ENCODE assay signal across 18 cellular contexts in the genomic region with DNA sequence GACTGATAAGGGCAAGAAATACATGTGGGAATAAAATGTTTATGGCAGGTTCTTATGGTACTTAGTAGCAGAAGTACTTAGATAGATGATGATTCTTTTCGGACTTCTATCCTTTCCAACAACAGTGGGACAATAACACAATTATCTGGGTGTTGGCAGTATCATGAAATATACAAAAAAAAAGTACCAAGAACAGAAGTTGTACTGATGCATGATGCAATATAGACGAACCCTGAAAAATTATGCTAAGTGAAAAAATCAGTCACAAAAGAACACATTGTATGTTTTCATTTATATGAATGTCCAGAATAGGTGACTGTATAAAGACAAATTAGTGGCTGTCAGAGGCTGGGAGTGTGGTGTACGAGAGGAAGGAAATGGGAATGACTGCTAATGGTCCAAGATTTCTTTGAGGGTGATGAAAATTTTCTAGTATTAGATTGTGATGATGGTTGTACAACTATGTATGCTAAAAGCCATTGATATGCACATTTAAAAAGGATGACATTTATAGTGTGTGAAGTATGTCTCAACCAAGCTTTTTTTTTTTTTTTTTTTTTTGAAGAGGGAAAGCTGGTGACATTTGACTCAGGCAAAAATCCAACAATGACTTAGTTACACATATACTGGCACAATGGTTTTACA. TPM values are rescaled to one million over a fixed set of nuclear protein-coding genes. Genes with fewer than 3 reads are reported as not detected.
DNase-seq lines count a peak whose midpoint lies in the region; ATAC-seq, FAIRE-seq and TF ChIP-seq lines count a peak whose summit lies in the region.
"Had no signal": no experiment of that assay in that cellular context is flagged by ENCODE, and none has a peak within 500 bp of the region (broad histone marks: within the 10 kb centered on the region; RNA-seq: fewer than 3 reads in every experiment).

No MANE protein-coding gene starts in this region.

- H3K27ac ChIP-seq in HepG2 (ENCODE audit: extremely low read length, insufficient read depth, low read length) (no peak overlapping the region), right lobe of liver (no peak overlapping the region), PC-9 (peak overlapping the region; percentile 6; the same call in 1 of the 2 replicates), upper lobe of left lung (no peak overlapping the region)
- H3K27ac ChIP-seq: transverse colon had no signal

- no peak for TF ChIP-seq RAD21 in HepG2 (CRISPR knock-in tag; IDR thresholded peaks at IDR 0.05)

- POLR2A ChIA-PET in HepG2 (lab: Yijun Ruan, JAX) (no interaction called here), PC-9 (lab: Charles Lee; ENCODE audit: unreplicated experiment) (no interaction called here)

- H3K4me1 Mint-ChIP-seq in immature natural killer cell (peaks cover 17 to 26% of the 10 kb centered on the region in 2 donors), type B pancreatic cell (ENCODE audit: unreplicated experiment) (no peaks in the 10 kb centered on the region)

- no peak for TF ChIP-seq POLR2A in HepG2 (IDR thresholded peaks at IDR 0.05; ENCODE audit: insufficient read depth in 1 of 2, low read depth in 2 of 2, low read length in 2 of 2)
- TF ChIP-seq POLR2A in right lobe of liver (IDR thresholded peaks at IDR 0.05) = no peak
- no peak for TF ChIP-seq POLR2A in upper lobe of left lung (IDR thresholded peaks at IDR 0.05)

- peaks cover 36% of the 10 kb centered on the region for H4K20me1 ChIP-seq in HepG2 (ENCODE audit: insufficient read depth, low read length)
- H4K20me1 ChIP-seq in PC-9 (ENCODE audit: insufficient read depth) = peaks cover 35% of the 10 kb centered on the region

- no peak overlapping the region for H3K9ac ChIP-seq in HepG2 (ENCODE audit: insufficient read depth, low read depth, low read length)

- H3K4me3 ChIP-seq in HepG2 (replicated peaks in 1 of 3; ENCODE audit: insufficient read depth in 1 of 3, low read depth in 2 of 3, low read length in 3 of 3) (no peak overlapping the region), right lobe of liver (no peak overlapping the region), PC-9 (no peak overlapping the region), upper lobe of left lung (no peak overlapping the region)
- H3K4me3 ChIP-seq: transverse colon had no signal

- H3K4me3 Mint-ChIP-seq in immature natural killer cell = no peak overlapping the region
- no peak overlapping the region for H3K4me3 Mint-ChIP-seq in type B pancreatic cell
- H3K4me3 Mint-ChIP-seq: activated CD4-positive, alpha-beta T cell treated with anti-CD3 and anti-CD28 coated beads, Interleukin-2, amount 10 ng/mL, durations not matched to agents 7 days and 5 days; activated T-helper 1 cell treated with anti-CD3 and anti-CD28 coated beads, Interleukin-12 subunit alpha, Interleukin-12 subunit beta, Interleukin-2, Interleukin-4 antibody, amounts not matched to agents 30 ng/mL and 10 ng/mL and 1 ng/mL, durations not matched to agents 14 hours and 24 hours and 36 hours; stimulated activated memory B cell treated with anti-CD40 and anti-IgM and Interleukin-4, amounts not matched to agents 10 μg/mL and 1 μg/mL and 100 μg/mL, for 72 hours had no signal

- no peak for DNase-seq in HepG2 (ENCODE audit: low spot score)
- no peak for DNase-seq in right lobe of liver
- DNase-seq in PC-9 = no peak
- DNase-seq in immature natural killer cell = no peak
- DNase-seq in type B pancreatic cell (ENCODE audit: extremely low spot score, unreplicated experiment) = no peak
- DNase-seq in upper lobe of left lung = no peak
- DNase-seq in activated CD8-positive, alpha-beta memory T cell treated with anti-CD3 and anti-CD28 coated beads, Interleukin-2, amount 50 U/mL, for 4 hours = no peak
- DNase-seq: activated CD4-positive, alpha-beta T cell treated with anti-CD3 and anti-CD28 coated beads, Interleukin-2, amount 10 ng/mL, durations not matched to agents 7 days and 5 days; amniotic stem cell; cerebellar nuclear complex; GOT3; NCI-H526; SHP77; transverse colon had no signal

- H3K9me3 ChIP-seq in HepG2 (ENCODE audit: low read length) (no peaks in the 10 kb centered on the region), right lobe of liver (no peaks in the 10 kb centered on the region), PC-9 (ENCODE audit: insufficient read depth, low read depth) (no peaks in the 10 kb centered on the region), upper lobe of left lung (no peaks in the 10 kb centered on the region)
- H3K9me3 ChIP-seq: transverse colon had no signal

- CTCF ChIA-PET in HepG2 (lab: Yijun Ruan, JAX; ENCODE audit: low intra/inter-chr PET ratio, low total read pairs) = no interaction called here
- CTCF ChIA-PET in PC-9 (lab: Charles Lee) = interaction anchor here (0.6 kb wide), 1 partner anchor 451 kb away, joined by 7 read pairs; no protein-coding TSS in a partner anchor

- H3K27me3 ChIP-seq in HepG2 (ENCODE audit: control insufficient read depth in 1 of 2, insufficient read depth in 2 of 2, low read length in 2 of 2) = no peaks in the 10 kb centered on the region
- no peaks in the 10 kb centered on the region for H3K27me3 ChIP-seq in right lobe of liver
- H3K27me3 ChIP-seq in PC-9 (ENCODE audit: insufficient read depth, low read depth) = no peaks in the 10 kb centered on the region
- no peaks in the 10 kb centered on the region for H3K27me3 ChIP-seq in upper lobe of left lung
- H3K27me3 ChIP-seq: transverse colon had no signal

- H3K4me2 ChIP-seq in HepG2 (ENCODE audit: low read depth, low read length) (no peak overlapping the region), PC-9 (no peak overlapping the region)

- WGBS in HepG2 (ENCODE audit: low lambda C conversion rate) = 95% methylated on average over 3 of the region's 3 CpGs
- WGBS in right lobe of liver (ENCODE audit: insufficient coverage, low coverage, low lambda C conversion rate, missing lambda C conversion rate) = 76% methylated on average over 3 of the region's 3 CpGs
- 71 to 74% methylated on average over 3 of the region's 3 CpGs for WGBS in upper lobe of left lung, 2 donors

- peaks cover 6 to 82% of the 10 kb centered on the region in 2 experiments for H3K36me3 ChIP-seq in HepG2 (replicated peaks in 1 of 2; ENCODE audit: control insufficient read depth in 1 of 2, insufficient read depth in 2 of 2, low read length in 2 of 2)
- H3K36me3 ChIP-seq in right lobe of liver = peaks cover 6 to 76% (median 33%) of the 10 kb centered on the region in 4 donors
- peaks cover 51% of the 10 kb centered on the region for H3K36me3 ChIP-seq in PC-9 (ENCODE audit: low read depth)
- peaks cover 16 to 94% (median 36%) of the 10 kb centered on the region in 4 donors for H3K36me3 ChIP-seq in upper lobe of left lung

- TF ChIP-seq CTCF in HepG2 (CRISPR knock-in tag; IDR thresholded peaks at IDR 0.05) (no peak), right lobe of liver (IDR thresholded peaks at IDR 0.05) (no peak), PC-9 (conservative IDR thresholded peaks at IDR 0.05) (no peak), type B pancreatic cell (conservative IDR thresholded peaks at IDR 0.05) (no peak), upper lobe of left lung (IDR thresholded peaks at IDR 0.05) (no peak)

- no peaks in the 10 kb centered on the region for H3K9me3 Mint-ChIP-seq in immature natural killer cell
- H3K9me3 Mint-ChIP-seq in type B pancreatic cell = no peaks in the 10 kb centered on the region
- H3K9me3 Mint-ChIP-seq: activated CD4-positive, alpha-beta T cell treated with anti-CD3 and anti-CD28 coated beads, Interleukin-2, amount 10 ng/mL, durations not matched to agents 7 days and 5 days; activated T-helper 1 cell treated with anti-CD3 and anti-CD28 coated beads, Interleukin-12 subunit alpha, Interleukin-12 subunit beta, Interleukin-2, Interleukin-4 antibody, amounts not matched to agents 30 ng/mL and 10 ng/mL and 1 ng/mL, durations not matched to agents 14 hours and 24 hours and 36 hours; stimulated activated memory B cell treated with anti-CD40 and anti-IgM and Interleukin-4, amounts not matched to agents 10 μg/mL and 1 μg/mL and 100 μg/mL, for 72 hours had no signal

- TF ChIP-seq EP300 in HepG2 (IDR thresholded peaks at IDR 0.05; ENCODE audit: low read depth in 2 of 2, low read length in 2 of 2) = no peak
- TF ChIP-seq EP300 in HepG2 (CRISPR knock-in tag; IDR thresholded peaks at IDR 0.05; ENCODE audit: borderline replicate concordance) = no peak
- no peak for TF ChIP-seq EP300 in upper lobe of left lung (IDR thresholded peaks at IDR 0.05)

- H3K27ac Mint-ChIP-seq in immature natural killer cell = peak overlapping the region; percentile 25 to 79 (median 64)
- peak overlapping the region; percentile 67 for H3K27ac Mint-ChIP-seq in type B pancreatic cell
- H3K27ac Mint-ChIP-seq: activated T-helper 1 cell treated with anti-CD3 and anti-CD28 coated beads, Interleukin-12 subunit alpha, Interleukin-12 subunit beta, Interleukin-2, Interleukin-4 antibody, amounts not matched to agents 30 ng/mL and 10 ng/mL and 1 ng/mL, durations not matched to agents 14 hours and 24 hours and 36 hours had no signal

- H3F3A ChIP-seq in PC-9 (ENCODE audit: insufficient read depth, low read depth) = peaks cover 62% of the 10 kb centered on the region

- H3K79me2 ChIP-seq in HepG2 (ENCODE audit: insufficient read depth, low read length) (peaks cover 52% of the 10 kb centered on the region), PC-9 (ENCODE audit: low read depth) (peaks cover 64% of the 10 kb centered on the region)

- H3K9me2 ChIP-seq in PC-9 (ENCODE audit: insufficient read depth) = no peaks in the 10 kb centered on the region

- peaks cover 5 to 25% (median 17%) of the 10 kb centered on the region in 3 donors for H3K36me3 Mint-ChIP-seq in immature natural killer cell
- peaks cover 27% of the 10 kb centered on the region for H3K36me3 Mint-ChIP-seq in type B pancreatic cell

- intact Hi-C loops in HepG2 (cut with micrococcal nuclease; ENCODE audit: unreplicated experiment) (no loop called here), right lobe of liver (cut with DNase I) (no loop called here), PC-9 (cut with micrococcal nuclease; ENCODE audit: unreplicated experiment) (no loop called here)

- FAIRE-seq in HepG2 (lab: Jason Lieb, UNC) = no peak
- FAIRE-seq: HTR-8/SVneo had no signal

- H3K27me3 Mint-ChIP-seq in immature natural killer cell (ENCODE audit: low read depth in 3 of 3) (peaks cover 0 to 2% (median 0%) of the 10 kb centered on the region in 3 donors), type B pancreatic cell (no peaks in the 10 kb centered on the region)
- H3K27me3 Mint-ChIP-seq: activated CD4-positive, alpha-beta T cell treated with anti-CD3 and anti-CD28 coated beads, Interleukin-2, amount 10 ng/mL, durations not matched to agents 7 days and 5 days; stimulated activated memory B cell treated with anti-CD40 and anti-IgM and Interleukin-4, amounts not matched to agents 10 μg/mL and 1 μg/mL and 100 μg/mL, for 72 hours had no signal

- in situ Hi-C loops in HepG2 (cut with HindIII; ENCODE audit: extremely low pct_ligation_motif_present, low pct_unique_long_range_greater_than_20kb) = no loop called here

- BruUV-seq in HepG2 (replicated peaks; lab: Mats Ljungman, UMichigan) (no TSS peak), PC-9 (replicated peaks; lab: Mats Ljungman, UMichigan) (no TSS peak)

- no peak overlapping the region for H2AFZ ChIP-seq in HepG2 (ENCODE audit: low read length)
- H2AFZ ChIP-seq in PC-9 = no peak overlapping the region

- ATAC-seq in HepG2 (no peak), right lobe of liver (no peak), upper lobe of left lung (ENCODE audit: low FRiP score in 2 of 2) (no peak)
- ATAC-seq: sciatic nerve; stimulated activated memory B cell treated with anti-CD40 and anti-IgM and Interleukin-4, amounts not matched to agents 10 μg/mL and 1 μg/mL and 100 μg/mL, for 72 hours had no signal

- H3K4me1 ChIP-seq in HepG2 (ENCODE audit: insufficient read depth, low read length) (peaks cover 6% of the 10 kb centered on the region; the same call in 1 of the 2 replicates), right lobe of liver (no peaks in the 10 kb centered on the region), PC-9 (replicated peaks; ENCODE audit: insufficient read depth) (no peaks in the 10 kb centered on the region), upper lobe of left lung (peaks cover 0 to 5% (median 2%) of the 10 kb centered on the region in 4 donors)

RNA-seq across cellular contexts. Expression of a gene that starts 20.0 kb away (rescaled TPM):
- total RNA-seq in HepG2 (2016; rRNA removed; fragmentation: Illumina TruSeq; extraction: Trizol) (17.8 and 20.6 TPM in 2 replicates), right lobe of liver (10 to 100 TPM; 12.1 to 20.7 (median 14.9) TPM), PC-9 (2021) (14.3 and 16.6 TPM in 2 replicates), type B pancreatic cell (ENCODE audit: low replicate concordance) (20.4 and 23.7 TPM in 2 replicates), upper lobe of left lung (10 to 100 TPM in 5 of 6 donors, 1 to 10 TPM in 1; 9.0 to 32.2 (median 17.0) TPM)
- total RNA-seq in HepG2 (2016; cell fraction: cytosol; rRNA removed; fragmentation: Illumina TruSeq; extraction: Trizol; ENCODE audit: low read depth) = 0.91 and 0.97 TPM in 2 replicates
- total RNA-seq in HepG2 (2016; cell fraction: insoluble cytoplasmic fraction; rRNA removed; fragmentation: Illumina TruSeq; extraction: Trizol) = 17.9 and 18.3 TPM in 2 replicates
- 4.3 and 5.0 TPM in 2 replicates for total RNA-seq in HepG2 (2016; cell fraction: membrane; rRNA removed; fragmentation: Illumina TruSeq; extraction: Trizol)
- total RNA-seq in HepG2 (2016; cell fraction: nucleus; rRNA removed; fragmentation: Illumina TruSeq; extraction: Trizol) = 11.8 and 13.0 TPM in 2 replicates
- polyA plus RNA-seq in HepG2 (2011; rRNA removed) (8.8 and 9.0 TPM in 2 replicates), immature natural killer cell (10 to 100 TPM in 2 of 3 donors, 1 to 10 TPM in 1; 7.4 to 21.3 (median 15.3) TPM)
- polyA plus RNA-seq in HepG2 (2011; cell fraction: cytosol; rRNA removed) = 7.3 and 8.3 TPM in 2 replicates
- polyA plus RNA-seq in HepG2 (2011; cell fraction: nucleus; rRNA removed) = 6.4 and 6.7 TPM in 2 replicates
- 5.6 and 6.2 TPM in 2 replicates for polyA plus RNA-seq in HepG2 (2012)
- polyA plus RNA-seq in HepG2 (2016; cell fraction: cytosol; fragmentation: Illumina TruSeq; extraction: Trizol; ENCODE audit: low read depth) = 0.32 and 0.44 TPM in 2 replicates
- 18.3 and 18.8 TPM in 2 replicates for polyA plus RNA-seq in HepG2 (2016; cell fraction: insoluble cytoplasmic fraction; fragmentation: Illumina TruSeq; extraction: Trizol; ENCODE audit: low read depth)
- 1.3 and 1.7 TPM in 2 replicates for polyA plus RNA-seq in HepG2 (2016; cell fraction: membrane; fragmentation: Illumina TruSeq; extraction: Trizol; ENCODE audit: low read depth)
- 11.3 and 12.4 TPM in 2 replicates for polyA plus RNA-seq in HepG2 (2016; cell fraction: nucleus; fragmentation: Illumina TruSeq; extraction: Trizol; ENCODE audit: insufficient read depth, low read depth)
- polyA minus RNA-seq in HepG2 (2011; rRNA and poly(A)+ RNA removed; ENCODE audit: low replicate concordance) = 45.3 and 71.3 TPM in 2 replicates
- 16.4 and 19.3 TPM in 2 replicates for polyA minus RNA-seq in HepG2 (2011; cell fraction: cytosol; rRNA and poly(A)+ RNA removed)
- 17.0 and 17.3 TPM in 2 replicates for polyA minus RNA-seq in HepG2 (2011; cell fraction: nucleus; rRNA and poly(A)+ RNA removed)

RNA-seq across cellular contexts. Expression of a gene that starts 21.1 kb away (rescaled TPM):
- total RNA-seq in HepG2 (2016; rRNA removed; fragmentation: Illumina TruSeq; extraction: Trizol) = 184 and 247 TPM in 2 replicates
- 21.0 and 22.5 TPM in 2 replicates for total RNA-seq in HepG2 (2016; cell fraction: cytosol; rRNA removed; fragmentation: Illumina TruSeq; extraction: Trizol; ENCODE audit: low read depth)
- total RNA-seq in HepG2 (2016; cell fraction: insoluble cytoplasmic fraction; rRNA removed; fragmentation: Illumina TruSeq; extraction: Trizol) = 181 and 262 TPM in 2 replicates
- 59.6 and 61.1 TPM in 2 replicates for total RNA-seq in HepG2 (2016; cell fraction: membrane; rRNA removed; fragmentation: Illumina TruSeq; extraction: Trizol)
- total RNA-seq in HepG2 (2016; cell fraction: nucleus; rRNA removed; fragmentation: Illumina TruSeq; extraction: Trizol) = 130 and 149 TPM in 2 replicates
- polyA plus RNA-seq in HepG2 (2011; rRNA removed) = 195 and 250 TPM in 2 replicates
- polyA plus RNA-seq in HepG2 (2011; cell fraction: cytosol; rRNA removed) = 148 and 191 TPM in 2 replicates
- polyA plus RNA-seq in HepG2 (2011; cell fraction: nucleus; rRNA removed) = 76.8 and 76.9 TPM in 2 replicates
- polyA plus RNA-seq in HepG2 (2012) = 183 and 200 TPM in 2 replicates
- 26.5 and 28.6 TPM in 2 replicates for polyA plus RNA-seq in HepG2 (2016; cell fraction: cytosol; fragmentation: Illumina TruSeq; extraction: Trizol; ENCODE audit: low read depth)
- 437 and 475 TPM in 2 replicates for polyA plus RNA-seq in HepG2 (2016; cell fraction: insoluble cytoplasmic fraction; fragmentation: Illumina TruSeq; extraction: Trizol; ENCODE audit: low read depth)
- 70.5 and 72.4 TPM in 2 replicates for polyA plus RNA-seq in HepG2 (2016; cell fraction: membrane; fragmentation: Illumina TruSeq; extraction: Trizol; ENCODE audit: low read depth)
- 252 and 254 TPM in 2 replicates for polyA plus RNA-seq in HepG2 (2016; cell fraction: nucleus; fragmentation: Illumina TruSeq; extraction: Trizol; ENCODE audit: insufficient read depth, low read depth)
- 505 and 607 TPM in 2 replicates for polyA minus RNA-seq in HepG2 (2011; rRNA and poly(A)+ RNA removed; ENCODE audit: low replicate concordance)
- 104 and 128 TPM in 2 replicates for polyA minus RNA-seq in HepG2 (2011; cell fraction: cytosol; rRNA and poly(A)+ RNA removed)
- polyA minus RNA-seq in HepG2 (2011; cell fraction: nucleus; rRNA and poly(A)+ RNA removed) = 192 and 250 TPM in 2 replicates
- 100 to 1,000 TPM in 2 of 6 experiments, 10 to 100 TPM in 4; 63.0 to 125 (median 92.7) TPM for total RNA-seq in right lobe of liver
- 132 and 182 TPM in 2 replicates for total RNA-seq in PC-9 (2021)
- polyA plus RNA-seq in immature natural killer cell = 100 to 1,000 TPM; 136 to 221 (median 158) TPM
- total RNA-seq in type B pancreatic cell (ENCODE audit: low replicate concordance) = 132 and 188 TPM in 2 replicates
- total RNA-seq in upper lobe of left lung = 100 to 1,000 TPM in 4 of 6 donors, 10 to 100 TPM in 2; 39.8 to 153 (median 124) TPM

RNA-seq across cellular contexts. Expression of a gene that starts 31.9 kb away (rescaled TPM):
- total RNA-seq in HepG2 (2016; rRNA removed; fragmentation: Illumina TruSeq; extraction: Trizol) = 0.04 and 0.11 TPM in 2 replicates
- under 0.01 and 0.10 TPM in 2 replicates for total RNA-seq in HepG2 (2016; cell fraction: cytosol; rRNA removed; fragmentation: Illumina TruSeq; extraction: Trizol; ENCODE audit: low read depth)
- total RNA-seq in HepG2 (2016; cell fraction: insoluble cytoplasmic fraction; rRNA removed; fragmentation: Illumina TruSeq; extraction: Trizol) = 0.03 and 0.11 TPM in 2 replicates
- total RNA-seq in HepG2 (2016; cell fraction: membrane; rRNA removed; fragmentation: Illumina TruSeq; extraction: Trizol) = 0.03 and 0.12 TPM in 2 replicates
- 0.09 and 0.37 TPM in 2 replicates for total RNA-seq in HepG2 (2016; cell fraction: nucleus; rRNA removed; fragmentation: Illumina TruSeq; extraction: Trizol)
- polyA plus RNA-seq in HepG2 (2011; rRNA removed) = 0.08 and 0.11 TPM in 2 replicates
- polyA plus RNA-seq in HepG2 (2011; cell fraction: cytosol; rRNA removed) = under 0.01 and 0.01 TPM in 2 replicates
- 0.18 and 0.21 TPM in 2 replicates for polyA plus RNA-seq in HepG2 (2011; cell fraction: nucleus; rRNA removed)
- 0.03 TPM in 1 of 2 replicates, not detected in the other for polyA plus RNA-seq in HepG2 (2012)
- not detected in 2 replicates for polyA plus RNA-seq in HepG2 (2016; cell fraction: cytosol; fragmentation: Illumina TruSeq; extraction: Trizol; ENCODE audit: low read depth)
- polyA plus RNA-seq in HepG2 (2016; cell fraction: insoluble cytoplasmic fraction; fragmentation: Illumina TruSeq; extraction: Trizol; ENCODE audit: low read depth) = 0.05 and 0.10 TPM in 2 replicates
- not detected in 2 replicates for polyA plus RNA-seq in HepG2 (2016; cell fraction: membrane; fragmentation: Illumina TruSeq; extraction: Trizol; ENCODE audit: low read depth)
- 0.11 and 0.24 TPM in 2 replicates for polyA plus RNA-seq in HepG2 (2016; cell fraction: nucleus; fragmentation: Illumina TruSeq; extraction: Trizol; ENCODE audit: insufficient read depth, low read depth)
- 0.02 TPM in 1 of 2 replicates, not detected in the other for polyA minus RNA-seq in HepG2 (2011; rRNA and poly(A)+ RNA removed; ENCODE audit: low replicate concordance)
- under 0.01 TPM in 1 of 2 replicates, not detected in the other for polyA minus RNA-seq in HepG2 (2011; cell fraction: cytosol; rRNA and poly(A)+ RNA removed)
- 0.25 and 0.39 TPM in 2 replicates for polyA minus RNA-seq in HepG2 (2011; cell fraction: nucleus; rRNA and poly(A)+ RNA removed)
- total RNA-seq in right lobe of liver = under 1 TPM in 5 of 6 experiments, not detected in 1; under 0.01 to 0.29 (median 0.18) TPM
- total RNA-seq in PC-9 (2021) = 0.10 and 0.22 TPM in 2 replicates
- polyA plus RNA-seq in immature natural killer cell = not detected
- 0.29 and 0.87 TPM in 2 replicates for total RNA-seq in type B pancreatic cell (ENCODE audit: low replicate concordance)
- total RNA-seq in upper lobe of left lung = 10 to 100 TPM in 3 of 6 donors, 1 to 10 TPM in 2, under 1 TPM in 1; 0.94 to 53.3 (median 9.4) TPM
- total RNA-seq: activated T-helper 1 cell treated with anti-CD3 and anti-CD28 coated beads, Interleukin-12 subunit alpha, Interleukin-12 subunit beta, Interleukin-2, Interleukin-4 antibody, amounts not matched to agents 30 ng/mL and 10 ng/mL and 1 ng/mL, durations not matched to agents 14 hours and 24 hours and 36 hours; transverse colon had no signal
